In genomic region chr9:137757613-137758029, GRCh38 we compare ENCODE assay signal across 8 cellular contexts.
DNase-seq lines count a peak whose midpoint lies in the region; ATAC-seq and TF ChIP-seq lines count a peak whose summit lies in the region.

No MANE protein-coding gene starts in this region.

- H3K27ac ChIP-seq in DOHH2 (ENCODE audit: low read depth, low read length) (peak overlapping the region; percentile 11; the same call in 1 of the 2 replicates), left lung (no peak overlapping the region)

- no peak overlapping the region for H3K4me3 ChIP-seq in DOHH2 (ENCODE audit: low read length)
- H3K4me3 ChIP-seq in mucosa of descending colon: no peak overlapping the region
- H3K4me3 ChIP-seq in left lung: no peak overlapping the region

- H3K4me1 ChIP-seq in DOHH2 (ENCODE audit: control insufficient read depth, low read length): peaks cover 65% of the 10 kb centered on the region
- H3K4me1 ChIP-seq in mucosa of descending colon (ENCODE audit: low read depth): no peaks in the 10 kb centered on the region
- H3K4me1 ChIP-seq in left lung: no peaks in the 10 kb centered on the region

- no peak for DNase-seq in activated T-cell treated with anti-CD3 and anti-CD28 coated beads, Interleukin-2, amount 50 U/mL, for 4 hours
- DNase-seq in mucosa of descending colon: no peak
- DNase-seq in NCI-H2107 treated with DMSO at 0.1 percent for 48 hours (lab: John Stamatoyannopoulos, UW; ENCODE audit: unreplicated experiment): no peak
- DNase-seq in left lung: no peak
- no peak for DNase-seq in NCI-H524 treated with DMSO at 0.1 percent for 48 hours (lab: John Stamatoyannopoulos, UW)

- intact Hi-C loops in mucosa of descending colon (cut with DNase I, micrococcal nuclease) (no loop called here), left lung (cut with DNase I) (no loop called here)

- peak overlapping the region; percentile 4; the same call in 1 of the 2 replicates for H3K4me2 ChIP-seq in DOHH2 (ENCODE audit: low read length)

- H3K4me3 Mint-ChIP-seq in activated T-cell treated with anti-CD3 and anti-CD28 coated beads, Interleukin-2, amount 50 U/mL, for 4 hours: peak overlapping the region; percentile 66

- H4K20me1 ChIP-seq in DOHH2 (ENCODE audit: control insufficient read depth, insufficient read depth, low read depth, low read length): no peaks in the 10 kb centered on the region

- peak; percentile 44 for ATAC-seq in HG03354 (IDR thresholded peaks at IDR 0.05; ENCODE audit: poor library complexity, severe bottlenecking, unreplicated experiment)
- ATAC-seq in activated T-cell treated with anti-CD3 and anti-CD28 coated beads, Interleukin-2, amount 50 U/mL, for 4 hours: peak; percentile 52 to 69
- peak; percentile 53 for ATAC-seq in mucosa of descending colon
- no peak for ATAC-seq in HG03139 (IDR thresholded peaks at IDR 0.05; ENCODE audit: unreplicated experiment)
- ATAC-seq in left lung: no peak

- no peaks in the 10 kb centered on the region for H3K27me3 ChIP-seq in DOHH2 (ENCODE audit: control insufficient read depth, low read length)
- no peaks in the 10 kb centered on the region for H3K27me3 ChIP-seq in left lung

- H3K4me1 Mint-ChIP-seq in activated T-cell treated with anti-CD3 and anti-CD28 coated beads, Interleukin-2, amount 50 U/mL, for 4 hours (ENCODE audit: low read depth): peaks cover 57% of the 10 kb centered on the region

- peaks cover 79% of the 10 kb centered on the region for H3K79me2 ChIP-seq in DOHH2 (ENCODE audit: control insufficient read depth, low read length)

- H3K9me3 Mint-ChIP-seq in activated T-cell treated with anti-CD3 and anti-CD28 coated beads, Interleukin-2, amount 50 U/mL, for 4 hours: peaks cover 8% of the 10 kb centered on the region

- TF ChIP-seq CTCF in DOHH2 (IDR thresholded peaks at IDR 0.05; ENCODE audit: low read depth, low read length, poor library complexity, severe bottlenecking): no peak
- no peak for TF ChIP-seq CTCF in mucosa of descending colon (IDR thresholded peaks at IDR 0.05)
- no peak for TF ChIP-seq CTCF in left lung (IDR thresholded peaks at IDR 0.05)

- H3K27me3 Mint-ChIP-seq in activated T-cell treated with anti-CD3 and anti-CD28 coated beads, Interleukin-2, amount 50 U/mL, for 4 hours (ENCODE audit: low read depth): no peaks in the 10 kb centered on the region

- H3K36me3 ChIP-seq in DOHH2 (ENCODE audit: control insufficient read depth, low read length) (peaks cover 97% of the 10 kb centered on the region), mucosa of descending colon (ENCODE audit: low read depth) (peaks cover 11% of the 10 kb centered on the region), left lung (peaks cover 0 to 95% of the 10 kb centered on the region in 2 donors)

- H3K9me2 ChIP-seq in DOHH2 (replicated peaks; ENCODE audit: control insufficient read depth, low read length): no peaks in the 10 kb centered on the region

- peaks cover 63% of the 10 kb centered on the region for H3K36me3 Mint-ChIP-seq in activated T-cell treated with anti-CD3 and anti-CD28 coated beads, Interleukin-2, amount 50 U/mL, for 4 hours (ENCODE audit: insufficient read depth)

- H3K9me3 ChIP-seq in DOHH2 (ENCODE audit: control insufficient read depth, insufficient read depth, low read length) (no peaks in the 10 kb centered on the region), mucosa of descending colon (peaks cover 12% of the 10 kb centered on the region), left lung (peaks cover 0 to 6% of the 10 kb centered on the region in 2 donors)

- no peaks in the 10 kb centered on the region; the same call in 1 of the 2 replicates for H3F3A ChIP-seq in DOHH2 (ENCODE audit: control insufficient read depth, insufficient read depth)

Comparison
In these comparisons a context has a peak if more than half of its experiments do, and no peak if none do; other contexts are left out.
1. ATAC-seq: peak in HG03354 (single experiment), activated T-cell treated with anti-CD3 and anti-CD28 coated beads, Interleukin-2, amount 50 U/mL, for 4 hours (2 of 2) and mucosa of descending colon (single experiment); none in HG03139 (single experiment) and left lung (single experiment).